21 cellular contexts compared by ENCODE assay signal in the genomic region with DNA sequence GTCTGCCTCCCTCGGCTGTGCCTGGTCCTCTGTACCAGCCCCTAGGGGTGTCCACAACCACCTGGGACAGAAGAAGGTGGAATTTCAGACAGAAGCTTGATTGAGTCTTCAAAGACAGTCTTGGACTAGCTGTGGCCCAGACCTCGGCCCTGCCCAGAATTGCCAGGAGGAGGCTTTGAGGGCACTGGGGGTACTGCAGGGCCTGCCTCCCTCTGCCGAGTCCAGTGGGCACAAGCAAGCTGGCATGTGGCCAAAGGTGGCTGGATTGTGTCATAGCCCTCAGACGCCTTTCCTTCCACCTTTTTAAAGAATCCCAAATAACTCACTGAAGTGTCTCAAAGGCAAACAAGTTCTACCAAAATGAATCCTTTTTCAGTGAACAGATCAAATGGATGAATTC.
"Had no signal": no experiment of that assay in that cellular context is flagged by ENCODE, and none has a peak within 500 bp of the region (broad histone marks: within the 10 kb centered on the region; RNA-seq: fewer than 3 reads in every experiment).

No MANE protein-coding gene starts in this region.

- FAIRE-seq: bronchial epithelial cell had no signal

- H3K9me3 ChIP-seq: ascending aorta, body of pancreas, Peyer's patch had no signal

- H3K4me1 ChIP-seq: ascending aorta, body of pancreas, Peyer's patch had no signal

- H3K27me3 ChIP-seq: ascending aorta, body of pancreas, Peyer's patch had no signal

- H3K36me3 ChIP-seq: Peyer's patch, WERI-Rb-1 had no signal

- H3K27ac ChIP-seq: ascending aorta, body of pancreas, Peyer's patch, WERI-Rb-1 had no signal

- DNase-seq: activated CD4-positive, alpha-beta T cell treated with anti-CD3 and anti-CD28 coated beads for 4 hours; activated CD8-positive, alpha-beta memory T cell treated with anti-CD3 and anti-CD28 coated beads, Interleukin-2, amount 50 U/mL, for 48 hours; activated CD8-positive, alpha-beta T cell treated with anti-CD3 and anti-CD28 coated beads for 36 hours; activated naive CD4-positive, alpha-beta T cell; activated T-cell treated with anti-CD3 and anti-CD28 coated beads, Interleukin-2, amount 50 U/mL, for 1 hour; amniotic stem cell; body of pancreas; central memory CD4-positive, alpha-beta T cell; NCI-H1105; NCI-H1436; NCI-H1694 treated with DMSO at 0.1 percent for 48 hours; NCI-H2081; NCI-H510A treated with DMSO at 0.1 percent for 48 hours; NCI-H69; Peyer's patch; SHP77; T-helper 1 cell; WERI-Rb-1 had no signal

- ATAC-seq: activated CD4-positive, CD25-positive, alpha-beta regulatory T cell treated with anti-CD3 and anti-CD28 coated beads, Interleukin-2, amount 50 U/mL, for 24 hours; activated CD8-positive, alpha-beta T cell treated with anti-CD3 and anti-CD28 coated beads for 36 hours; body of pancreas had no signal

- H3K4me3 ChIP-seq: ascending aorta, body of pancreas, Peyer's patch had no signal
